ENCODE assay signal across 1 cellular context in the genomic region with DNA sequence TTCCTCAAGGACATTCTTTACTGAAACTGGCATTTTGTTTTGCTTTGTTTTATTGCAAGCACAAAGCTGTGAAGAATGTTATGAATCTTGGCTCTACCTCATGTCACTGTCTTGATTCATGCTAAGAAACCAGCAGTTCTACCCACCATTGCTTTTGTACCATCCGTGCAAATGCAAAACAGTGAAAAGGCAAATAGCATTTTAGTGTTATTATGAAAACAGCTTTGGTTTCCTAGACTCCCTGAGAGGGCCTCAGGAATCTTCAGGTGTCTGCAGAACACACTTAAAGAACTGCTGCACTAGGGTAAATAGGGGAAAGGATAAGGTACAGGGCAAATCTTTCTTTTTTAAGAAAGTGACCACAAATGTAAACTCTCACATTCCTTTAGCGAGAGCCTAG.
TF ChIP-seq lines count a peak whose summit lies in the region.

No MANE protein-coding gene starts in this region.

TF ChIP-seq in HepG2, 621 proteins besides CTCF, POLR2A, EP300 and RAD21:
- TF ChIP-seq, protein P1, sequence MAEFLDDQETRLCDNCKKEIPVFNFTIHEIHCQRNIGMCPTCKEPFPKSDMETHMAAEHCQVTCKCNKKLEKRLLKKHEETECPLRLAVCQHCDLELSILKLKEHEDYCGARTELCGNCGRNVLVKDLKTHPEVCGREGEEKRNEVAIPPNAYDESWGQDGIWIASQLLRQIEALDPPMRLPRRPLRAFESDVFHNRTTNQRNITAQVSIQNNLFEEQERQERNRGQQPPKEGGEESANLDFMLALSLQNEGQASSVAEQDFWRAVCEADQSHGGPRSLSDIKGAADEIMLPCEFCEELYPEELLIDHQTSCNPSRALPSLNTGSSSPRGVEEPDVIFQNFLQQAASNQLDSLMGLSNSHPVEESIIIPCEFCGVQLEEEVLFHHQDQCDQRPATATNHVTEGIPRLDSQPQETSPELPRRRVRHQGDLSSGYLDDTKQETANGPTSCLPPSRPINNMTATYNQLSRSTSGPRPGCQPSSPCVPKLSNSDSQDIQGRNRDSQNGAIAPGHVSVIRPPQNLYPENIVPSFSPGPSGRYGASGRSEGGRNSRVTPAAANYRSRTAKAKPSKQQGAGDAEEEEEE (CRISPR knock-in tag; IDR thresholded peaks at IDR 0.05; ENCODE audit: borderline replicate concordance) = no peak
- TF ChIP-seq ZNF746 (CRISPR knock-in tag; IDR thresholded peaks at IDR 0.05) = no peak
- TF ChIP-seq, protein P2, sequence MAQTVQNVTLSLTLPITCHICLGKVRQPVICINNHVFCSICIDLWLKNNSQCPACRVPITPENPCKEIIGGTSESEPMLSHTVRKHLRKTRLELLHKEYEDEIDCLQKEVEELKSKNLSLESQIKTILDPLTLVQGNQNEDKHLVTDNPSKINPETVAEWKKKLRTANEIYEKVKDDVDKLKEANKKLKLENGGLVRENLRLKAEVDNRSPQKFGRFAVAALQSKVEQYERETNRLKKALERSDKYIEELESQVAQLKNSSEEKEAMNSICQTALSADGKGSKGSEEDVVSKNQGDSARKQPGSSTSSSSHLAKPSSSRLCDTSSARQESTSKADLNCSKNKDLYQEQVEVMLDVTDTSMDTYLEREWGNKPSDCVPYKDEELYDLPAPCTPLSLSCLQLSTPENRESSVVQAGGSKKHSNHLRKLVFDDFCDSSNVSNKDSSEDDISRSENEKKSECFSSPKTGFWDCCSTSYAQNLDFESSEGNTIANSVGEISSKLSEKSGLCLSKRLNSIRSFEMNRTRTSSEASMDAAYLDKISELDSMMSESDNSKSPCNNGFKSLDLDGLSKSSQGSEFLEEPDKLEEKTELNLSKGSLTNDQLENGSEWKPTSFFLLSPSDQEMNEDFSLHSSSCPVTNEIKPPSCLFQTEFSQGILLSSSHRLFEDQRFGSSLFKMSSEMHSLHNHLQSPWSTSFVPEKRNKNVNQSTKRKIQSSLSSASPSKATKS (CRISPR knock-in tag; IDR thresholded peaks at IDR 0.05) = no peak
TF ChIP-seq in HepG2: peak in this region for 0.
